Comparison of ENCODE assay signal across 1 cellular context in genomic region chr6:82906489-82906888, GRCh38.
TF ChIP-seq lines count a peak whose summit lies in the region.

No MANE protein-coding gene starts in this region.

TF ChIP-seq in SK-N-SH, 30 proteins besides CTCF, POLR2A, EP300 and RAD21 (continued from another document):
- TF ChIP-seq USF1 (IDR thresholded peaks at IDR 0.05; ENCODE audit: borderline replicate concordance, low read depth), result no peak
- TF ChIP-seq MEF2A (IDR thresholded peaks at IDR 0.05; ENCODE audit: borderline replicate concordance, low read depth), result no peak
- TF ChIP-seq SIN3A (IDR thresholded peaks at IDR 0.05; ENCODE audit: borderline replicate concordance, low read depth, low read length), result no peak
- TF ChIP-seq ELF1 (IDR thresholded peaks at IDR 0.05), result no peak
